In the genomic region with DNA sequence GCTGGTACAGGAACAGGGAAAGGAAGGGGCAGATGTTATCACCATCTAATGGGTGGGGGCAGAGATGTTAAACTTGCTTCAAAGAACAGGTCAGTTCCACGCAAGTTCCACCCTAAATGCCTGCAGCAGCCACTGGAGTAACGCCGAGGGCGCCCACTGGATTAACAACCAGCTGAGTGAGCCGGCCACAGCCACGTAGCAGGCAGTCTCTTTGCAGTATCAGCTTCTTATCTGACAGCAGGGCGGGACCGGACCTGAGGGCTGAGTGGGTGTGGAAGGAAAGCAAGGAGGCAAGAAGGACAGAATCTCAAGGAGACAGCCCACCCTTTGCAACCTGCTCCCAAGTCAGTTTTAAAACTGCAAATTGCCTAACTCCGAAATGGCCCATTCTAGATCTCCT, we compare ENCODE assay signal across 16 cellular contexts. TPM values are rescaled to one million over a fixed set of nuclear protein-coding genes. Genes with fewer than 3 reads are reported as not detected.
A peak's percentile ranks its signal among the peaks of the same experiment; 100 is the strongest.
DNase-seq lines count a peak whose midpoint lies in the region; ATAC-seq, FAIRE-seq and TF ChIP-seq lines count a peak whose summit lies in the region.
"Had no signal": no experiment of that assay in that cellular context is flagged by ENCODE, and none has a peak within 500 bp of the region (broad histone marks: within the 10 kb centered on the region; RNA-seq: fewer than 3 reads in every experiment).

No MANE protein-coding gene starts in this region.

- no peak for TF ChIP-seq CTCF in Loucy (conservative IDR thresholded peaks at IDR 0.05; ENCODE audit: low read length)
- no peak for TF ChIP-seq CTCF in astrocyte (IDR thresholded peaks at IDR 0.05; ENCODE audit: insufficient read depth, low read depth, low read length)
- no peak for TF ChIP-seq CTCF in PC-3 (conservative IDR thresholded peaks at IDR 0.05; ENCODE audit: low read depth, low read length)

- no peak for ATAC-seq in stimulated activated effector memory CD8-positive, alpha-beta T cell treated with anti-CD3 and anti-CD28 coated beads, Interleukin-12 subunit alpha, Interleukin-12 subunit beta, amount 100 ng/mL, for 72 hours
- no peak for ATAC-seq in PC-3
- ATAC-seq: activated CD8-positive, alpha-beta T cell treated with anti-CD3 and anti-CD28 coated beads for 36 hours; HCT116; sciatic nerve had no signal

- DNase-seq in astrocyte (ENCODE audit: low read depth) (no peak), islet precursor cell (peak; percentile 88), PC-3 (no peak), inferior parietal cortex (ENCODE audit: extremely low spot score) (no peak), dedifferentiated amniotic fluid mesenchymal stem cell (ENCODE audit: extremely low spot score) (no peak)
- no peak for DNase-seq in stimulated activated effector memory CD8-positive, alpha-beta T cell treated with anti-CD3 and anti-CD28 coated beads, Interleukin-12 subunit alpha, Interleukin-12 subunit beta, amount 100 ng/mL, for 72 hours (ENCODE audit: low spot score in 2 of 2)
- DNase-seq: activated CD8-positive, alpha-beta T cell treated with anti-CD3 and anti-CD28 coated beads for 36 hours; adrenal gland; MG63; NCI-H1930; NCI-H524 had no signal

- no peaks in the 10 kb centered on the region for H3K27me3 ChIP-seq in Loucy (ENCODE audit: insufficient read depth, low read length, poor library complexity, severe bottlenecking)
- no peaks in the 10 kb centered on the region for H3K27me3 ChIP-seq in astrocyte (ENCODE audit: insufficient read depth, low read length)
- no peaks in the 10 kb centered on the region for H3K27me3 ChIP-seq in PC-3 (ENCODE audit: low read length)
- H3K27me3 ChIP-seq: adrenal gland, MG63 had no signal

- H3K4me3 Mint-ChIP-seq in astrocyte (ENCODE audit: unreplicated experiment): no peak overlapping the region
- H3K4me3 Mint-ChIP-seq in stimulated activated effector memory CD8-positive, alpha-beta T cell treated with anti-CD3 and anti-CD28 coated beads, Interleukin-12 subunit alpha, Interleukin-12 subunit beta, amount 100 ng/mL, for 72 hours: no peak overlapping the region
- H3K4me3 Mint-ChIP-seq: activated CD8-positive, alpha-beta T cell treated with anti-CD3 and anti-CD28 coated beads for 36 hours; B cell had no signal

- H3K9me3 ChIP-seq in Loucy (ENCODE audit: insufficient read depth, low read depth, low read length) (no peaks in the 10 kb centered on the region), astrocyte (ENCODE audit: insufficient read depth, low read depth, low read length) (no peaks in the 10 kb centered on the region), PC-3 (ENCODE audit: low read length) (no peaks in the 10 kb centered on the region)
- H3K9me3 ChIP-seq: adrenal gland, MG63 had no signal

- H2AFZ ChIP-seq in Loucy (ENCODE audit: low read length): no peak overlapping the region
- H2AFZ ChIP-seq in astrocyte (ENCODE audit: low read depth, low read length): no peak overlapping the region
- H2AFZ ChIP-seq in PC-3 (ENCODE audit: low read length): no peak overlapping the region

- H3K9ac ChIP-seq in Loucy (ENCODE audit: low read depth, low read length, poor library complexity, severe bottlenecking) (peak overlapping the region; percentile 26), astrocyte (ENCODE audit: low read length) (no peak overlapping the region), PC-3 (ENCODE audit: low read length) (no peak overlapping the region)

- no peak overlapping the region for H3K4me3 ChIP-seq in Loucy (ENCODE audit: low read length, poor library complexity, severe bottlenecking)
- H3K4me3 ChIP-seq in astrocyte (ENCODE audit: insufficient read depth, low read depth, low read length): no peak overlapping the region
- H3K4me3 ChIP-seq in PC-3 (ENCODE audit: low read length): no peak overlapping the region
- H3K4me3 ChIP-seq: adrenal gland, MG63 had no signal

- intact Hi-C loops in PC-3 (cut with micrococcal nuclease): no loop called here

- H3K27ac Mint-ChIP-seq in astrocyte (ENCODE audit: unreplicated experiment): peak overlapping the region; percentile 83
- H3K27ac Mint-ChIP-seq in stimulated activated effector memory CD8-positive, alpha-beta T cell treated with anti-CD3 and anti-CD28 coated beads, Interleukin-12 subunit alpha, Interleukin-12 subunit beta, amount 100 ng/mL, for 72 hours: peak overlapping the region; percentile 50
- H3K27ac Mint-ChIP-seq: activated CD8-positive, alpha-beta T cell treated with anti-CD3 and anti-CD28 coated beads for 36 hours; B cell had no signal

- H3K36me3 ChIP-seq in Loucy (ENCODE audit: insufficient read depth, low read length) (no peaks in the 10 kb centered on the region), astrocyte (ENCODE audit: insufficient read depth, low read length) (no peaks in the 10 kb centered on the region), PC-3 (ENCODE audit: low read depth, low read length) (no peaks in the 10 kb centered on the region)
- H3K36me3 ChIP-seq: adrenal gland, MG63 had no signal

- no peaks in the 10 kb centered on the region for H3K9me3 Mint-ChIP-seq in astrocyte (ENCODE audit: unreplicated experiment)
- H3K9me3 Mint-ChIP-seq in stimulated activated effector memory CD8-positive, alpha-beta T cell treated with anti-CD3 and anti-CD28 coated beads, Interleukin-12 subunit alpha, Interleukin-12 subunit beta, amount 100 ng/mL, for 72 hours: no peaks in the 10 kb centered on the region
- H3K9me3 Mint-ChIP-seq: activated CD8-positive, alpha-beta T cell treated with anti-CD3 and anti-CD28 coated beads for 36 hours had no signal

- H4K20me1 ChIP-seq in Loucy (ENCODE audit: insufficient read depth, low read length, poor library complexity, severe bottlenecking) (no peaks in the 10 kb centered on the region), astrocyte (ENCODE audit: insufficient read depth, low read length) (peaks cover 4% of the 10 kb centered on the region), PC-3 (ENCODE audit: low read length) (no peaks in the 10 kb centered on the region)

- H3K27ac ChIP-seq in astrocyte (ENCODE audit: low read depth, low read length) (no peak overlapping the region), PC-3 (ENCODE audit: low read length) (no peak overlapping the region)
- H3K27ac ChIP-seq: adrenal gland had no signal

- H3K79me2 ChIP-seq in Loucy (ENCODE audit: insufficient read depth, low read length) (peaks cover 9% of the 10 kb centered on the region; the same call in 1 of the 2 replicates), astrocyte (ENCODE audit: insufficient read depth, low read length) (no peaks in the 10 kb centered on the region), PC-3 (ENCODE audit: low read length) (no peaks in the 10 kb centered on the region)

- POLR2A ChIA-PET in PC-3 (lab: Charles Lee; ENCODE audit: unreplicated experiment): no interaction called here

- H3F3A ChIP-seq in Loucy (ENCODE audit: low read depth): no peaks in the 10 kb centered on the region
- no peaks in the 10 kb centered on the region for H3F3A ChIP-seq in PC-3 (ENCODE audit: low read length, unreplicated experiment)

- no peak for FAIRE-seq in astrocyte (lab: Jason Lieb, UNC)
- FAIRE-seq: frontal cortex had no signal

- H3K4me1 ChIP-seq in Loucy (ENCODE audit: insufficient read depth, low read length, poor library complexity, severe bottlenecking): peaks cover 24% of the 10 kb centered on the region
- H3K4me1 ChIP-seq in astrocyte (ENCODE audit: insufficient read depth, low read length): no peaks in the 10 kb centered on the region
- H3K4me1 ChIP-seq in PC-3 (ENCODE audit: insufficient read depth, low read length): no peaks in the 10 kb centered on the region
- H3K4me1 ChIP-seq: adrenal gland had no signal

- CTCF ChIA-PET in PC-3 (lab: Charles Lee): no interaction called here

- peaks cover 15% of the 10 kb centered on the region for H3K36me3 Mint-ChIP-seq in astrocyte (ENCODE audit: low read depth, unreplicated experiment)
- peaks cover 5% of the 10 kb centered on the region for H3K36me3 Mint-ChIP-seq in stimulated activated effector memory CD8-positive, alpha-beta T cell treated with anti-CD3 and anti-CD28 coated beads, Interleukin-12 subunit alpha, Interleukin-12 subunit beta, amount 100 ng/mL, for 72 hours

- peaks cover 22% of the 10 kb centered on the region for H3K4me1 Mint-ChIP-seq in astrocyte (ENCODE audit: low read depth, unreplicated experiment)
- H3K4me1 Mint-ChIP-seq in stimulated activated effector memory CD8-positive, alpha-beta T cell treated with anti-CD3 and anti-CD28 coated beads, Interleukin-12 subunit alpha, Interleukin-12 subunit beta, amount 100 ng/mL, for 72 hours: peaks cover 17% of the 10 kb centered on the region

- H3K4me2 ChIP-seq in Loucy (ENCODE audit: low read depth, low read length, poor library complexity, severe bottlenecking): peak overlapping the region; percentile 46
- H3K4me2 ChIP-seq in astrocyte (ENCODE audit: low read length): no peak overlapping the region
- no peak overlapping the region for H3K4me2 ChIP-seq in PC-3 (ENCODE audit: low read length)

- no peaks in the 10 kb centered on the region for H3K9me2 ChIP-seq in Loucy (replicated peaks; ENCODE audit: low read depth, low read length)
- H3K9me2 ChIP-seq in PC-3 (replicated peaks; ENCODE audit: low read length): no peaks in the 10 kb centered on the region

- no TSS peak for BruUV-seq in PC-3 (replicated peaks; lab: Mats Ljungman, UMichigan)

- no peaks in the 10 kb centered on the region for H3K27me3 Mint-ChIP-seq in astrocyte (ENCODE audit: low read depth, unreplicated experiment)
- H3K27me3 Mint-ChIP-seq: activated CD8-positive, alpha-beta T cell treated with anti-CD3 and anti-CD28 coated beads for 36 hours; B cell had no signal

RNA-seq across cellular contexts. Expression of a gene that starts 38.4 kb away (rescaled TPM):
- 105 and 122 TPM in 2 replicates for total RNA-seq in astrocyte
- total RNA-seq in PC-3 (2014; rRNA removed): 13.2 and 13.3 TPM in 2 replicates
